8 cellular contexts compared by ENCODE assay signal in the genomic region with DNA sequence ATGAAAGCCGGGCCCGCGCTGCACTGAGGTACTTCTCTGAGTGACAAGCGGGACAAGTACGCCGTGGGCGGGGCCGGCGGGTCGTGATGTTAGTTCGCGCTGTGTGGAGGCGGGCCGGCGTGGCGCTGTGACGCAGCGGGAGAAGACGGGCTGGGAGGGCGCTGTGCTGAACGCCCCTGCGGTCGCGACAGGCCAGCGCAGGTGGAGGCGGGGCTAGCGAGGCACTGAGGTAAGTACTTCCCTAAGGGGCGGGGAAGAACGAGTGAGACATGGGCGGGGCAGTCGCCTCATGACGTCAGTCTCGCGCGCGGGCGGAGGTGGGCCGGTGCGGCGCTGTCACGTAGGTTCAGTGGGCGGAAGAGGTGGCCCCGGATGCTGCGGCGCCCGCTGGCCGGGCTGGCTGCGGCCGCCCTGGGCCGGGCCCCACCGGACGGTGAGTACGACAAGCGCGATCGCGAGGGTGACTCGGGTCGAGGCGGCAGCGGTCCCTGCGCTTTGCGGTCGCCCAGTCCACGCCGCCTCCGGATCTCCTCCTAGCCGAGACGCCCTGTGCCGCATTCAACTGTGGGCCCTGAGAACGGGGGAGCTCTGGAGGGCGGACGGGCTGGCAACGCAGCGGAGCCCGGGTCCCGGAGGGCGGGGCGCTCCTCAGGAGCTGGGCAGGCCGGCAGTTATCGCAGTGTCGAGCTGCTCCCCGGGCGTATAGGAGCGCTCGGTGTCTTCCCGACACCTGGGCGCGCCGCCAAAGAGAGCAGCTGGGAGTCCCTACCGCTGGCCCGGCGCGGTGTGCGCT. TPM values are rescaled to one million over a fixed set of nuclear protein-coding genes. Genes with fewer than 3 reads are reported as not detected.
DNase-seq lines count a peak whose midpoint lies in the region; ATAC-seq and TF ChIP-seq lines count a peak whose summit lies in the region.

A gene with protein sequence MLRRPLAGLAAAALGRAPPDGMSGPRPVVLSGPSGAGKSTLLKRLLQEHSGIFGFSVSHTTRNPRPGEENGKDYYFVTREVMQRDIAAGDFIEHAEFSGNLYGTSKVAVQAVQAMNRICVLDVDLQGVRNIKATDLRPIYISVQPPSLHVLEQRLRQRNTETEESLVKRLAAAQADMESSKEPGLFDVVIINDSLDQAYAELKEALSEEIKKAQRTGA (plus strand): TSS at position 349 of the 793 bp plus-strand sequence. CDS start 24 bp downstream, at position 373.

- DNase-seq in NCI-H187 (lab: John Stamatoyannopoulos, UW) (peak; percentile 94 to 96), T-helper 2 cell (peak; percentile 100), left ventricle myocardium superior (peak; percentile 100), prostate gland (ENCODE audit: low spot score) (peak; percentile 100)

- TF ChIP-seq CTCF in prostate gland (IDR thresholded peaks at IDR 0.05) = peak; percentile 17 to 81 (median 42)

- H3K27ac ChIP-seq in angular gyrus (ENCODE audit: low read depth, low read length) (peak within 1 kb of the TSS; percentile 95), prostate gland (peak within 1 kb of the TSS; percentile 95), urinary bladder (ENCODE audit: low read depth) (peak within 1 kb of the TSS; percentile 90)

- peak; percentile 86 for ATAC-seq in GM18499 (IDR thresholded peaks at IDR 0.05; ENCODE audit: insufficient read depth, unreplicated experiment)
- peak; percentile 90 for ATAC-seq in HG02943 (IDR thresholded peaks at IDR 0.05; ENCODE audit: low read depth, unreplicated experiment)
- ATAC-seq in left ventricle myocardium superior = peak; percentile 93

- no peaks in the 10 kb centered on the region for H3K9me3 ChIP-seq in prostate gland

- H3K36me3 ChIP-seq in prostate gland (no peaks in the 10 kb centered on the region), urinary bladder (ENCODE audit: insufficient read depth) (no peaks in the 10 kb centered on the region)

- peaks cover 9% of the 10 kb centered on the region for H3K4me1 ChIP-seq in prostate gland (replicated peaks)
- no peaks in the 10 kb centered on the region for H3K4me1 ChIP-seq in urinary bladder (ENCODE audit: insufficient read depth)

- peak; percentile 98 for TF ChIP-seq POLR2A in prostate gland (IDR thresholded peaks at IDR 0.05)

- H3K4me3 ChIP-seq in prostate gland (peak within 1 kb of the TSS; percentile 95 to 98), urinary bladder (ENCODE audit: low read depth, low read length) (peak within 1 kb of the TSS; percentile 69)

- intact Hi-C loops in left ventricle myocardium superior (cut with micrococcal nuclease) = no loop called here
- intact Hi-C loops in prostate gland (cut with DNase I) = loop anchor here (10.0 kb wide), 1 partner anchor 135 kb away; no protein-coding TSS in a partner anchor

- WGBS in prostate gland = 0% methylated on average over 41 of the region's 95 CpGs
- under 1% methylated on average over 95 of the region's 95 CpGs for WGBS in urinary bladder

- no peaks in the 10 kb centered on the region for H3K27me3 ChIP-seq in prostate gland (replicated peaks; ENCODE audit: insufficient read depth)

RNA-seq across cellular contexts. Expression of the gene that starts here (rescaled TPM):
- total RNA-seq in left ventricle myocardium superior (175 TPM), prostate gland (100 to 1,000 TPM; 250 to 458 TPM), urinary bladder (103 TPM)
- polyA plus RNA-seq in urinary bladder = 492 TPM

Comparison
In these comparisons a context has a peak if more than half of its experiments do, and no peak if none do; other contexts are left out.
1. Peak in every context shown above with its lines: DNase-seq, ATAC-seq, H3K4me3 ChIP-seq and H3K27ac ChIP-seq.